ENCODE assay signal across 8 cellular contexts in genomic region chr16:56643080-56643778, GRCh38. TPM values are rescaled to one million over a fixed set of nuclear protein-coding genes. Genes with fewer than 3 reads are reported as not detected.
DNase-seq lines count a peak whose midpoint lies in the region; ATAC-seq and TF ChIP-seq lines count a peak whose summit lies in the region.

No MANE protein-coding gene starts in this region.

- H3K9me3 ChIP-seq in CD4-positive, CD25-positive, alpha-beta regulatory T cell (ENCODE audit: control insufficient read depth in 2 of 2, low read length in 2 of 2), result no peaks in the 10 kb centered on the region

- no peaks in the 10 kb centered on the region for H3K36me3 Mint-ChIP-seq in CD4-positive, CD25-positive, alpha-beta regulatory T cell
- H3K36me3 Mint-ChIP-seq in endothelial cell (ENCODE audit: low read depth, unreplicated experiment), result no peaks in the 10 kb centered on the region

- peaks cover 0 to 24% (median 9%) of the 10 kb centered on the region in 4 donors for H3K4me1 Mint-ChIP-seq in CD4-positive, CD25-positive, alpha-beta regulatory T cell
- H3K4me1 Mint-ChIP-seq in endothelial cell (ENCODE audit: unreplicated experiment), result no peaks in the 10 kb centered on the region

- peak; percentile 98 to 99 for ATAC-seq in CD4-positive, CD25-positive, alpha-beta regulatory T cell (ENCODE audit: low read depth in 2 of 2)
- ATAC-seq in HG02571 (IDR thresholded peaks at IDR 0.05; ENCODE audit: unreplicated experiment), result peak; percentile 53

- H3K4me1 ChIP-seq in CD4-positive, CD25-positive, alpha-beta regulatory T cell (ENCODE audit: control insufficient read depth, insufficient read depth, low read length, poor library complexity, severe bottlenecking), result peaks cover 17% of the 10 kb centered on the region

- H3K27ac ChIP-seq in CD4-positive, CD25-positive, alpha-beta regulatory T cell (ENCODE audit: insufficient read depth, low read length, poor library complexity, severe bottlenecking), result no peak overlapping the region

- H3K4me3 Mint-ChIP-seq in CD4-positive, CD25-positive, alpha-beta regulatory T cell, result peak overlapping the region; percentile 17 to 86 (median 62)
- no peak overlapping the region for H3K4me3 Mint-ChIP-seq in endothelial cell (ENCODE audit: unreplicated experiment)

- in situ Hi-C loops in astrocyte of the cerebellum (cut with HindIII; ENCODE audit: low sequenced_read_pairs), result no loop called here

- H3K27me3 ChIP-seq in CD4-positive, CD25-positive, alpha-beta regulatory T cell (ENCODE audit: control insufficient read depth, insufficient read depth, low read length), result peaks cover 21% of the 10 kb centered on the region

- peaks cover 55% of the 10 kb centered on the region for H3K27me3 Mint-ChIP-seq in CD4-positive, CD25-positive, alpha-beta regulatory T cell
- peaks cover 27% of the 10 kb centered on the region for H3K27me3 Mint-ChIP-seq in endothelial cell (ENCODE audit: unreplicated experiment)

- peak overlapping the region in 1 of 3 donors; percentile 74 for H3K27ac Mint-ChIP-seq in CD4-positive, CD25-positive, alpha-beta regulatory T cell
- H3K27ac Mint-ChIP-seq in endothelial cell (ENCODE audit: unreplicated experiment), result no peak overlapping the region

- DNase-seq in CD4-positive, CD25-positive, alpha-beta regulatory T cell, result peak; percentile 56 to 88 (median 62)
- DNase-seq in T follicular helper cell (ENCODE audit: low read depth), result peak; percentile 52
- DNase-seq in astrocyte of the cerebellum (ENCODE audit: low read depth), result no peak
- peak; percentile 85 for DNase-seq in islet precursor cell
- DNase-seq in stimulated activated CD4-positive, alpha-beta T cell treated with anti-CD3 and anti-CD28 coated beads, Interleukin-1b, Interleukin-23, amount 100 ng/mL, for 4 hours (ENCODE audit: low read depth in 2 of 2), result peak; percentile 54 to 68
- DNase-seq in cortex of kidney (lab: John Stamatoyannopoulos, UW), result no peak
- DNase-seq in endothelial cell (ENCODE audit: low spot score), result no peak

- no peaks in the 10 kb centered on the region for H3K9me3 Mint-ChIP-seq in CD4-positive, CD25-positive, alpha-beta regulatory T cell
- no peaks in the 10 kb centered on the region for H3K9me3 Mint-ChIP-seq in endothelial cell (ENCODE audit: unreplicated experiment)

- H3K36me3 ChIP-seq in CD4-positive, CD25-positive, alpha-beta regulatory T cell (ENCODE audit: control insufficient read depth, insufficient read depth, low read length), result no peaks in the 10 kb centered on the region

- TF ChIP-seq CTCF in astrocyte of the cerebellum (IDR thresholded peaks at IDR 0.05; ENCODE audit: low read depth, low read length, missing control alignments) (peak; percentile 40), endothelial cell (IDR thresholded peaks at IDR 0.05; ENCODE audit: unreplicated experiment) (no peak)

- peak overlapping the region; percentile 45 for H3K4me3 ChIP-seq in CD4-positive, CD25-positive, alpha-beta regulatory T cell (ENCODE audit: low read depth, low read length)
- peak overlapping the region; percentile 19 for H3K4me3 ChIP-seq in astrocyte of the cerebellum (ENCODE audit: low read depth, low read length)

RNA-seq across cellular contexts. Expression of gene MT1A, which starts 4.8 kb away (rescaled TPM):
- not detected for total RNA-seq in CD4-positive, CD25-positive, alpha-beta regulatory T cell
- not detected for polyA plus RNA-seq in CD4-positive, CD25-positive, alpha-beta regulatory T cell
- total RNA-seq in endothelial cell (ENCODE audit: unreplicated experiment), result not detected

RNA-seq across cellular contexts. Expression of gene MT1B, which starts 8.5 kb away (rescaled TPM):
- total RNA-seq in CD4-positive, CD25-positive, alpha-beta regulatory T cell, result not detected
- not detected for polyA plus RNA-seq in CD4-positive, CD25-positive, alpha-beta regulatory T cell
- total RNA-seq in endothelial cell (ENCODE audit: unreplicated experiment), result not detected

RNA-seq across cellular contexts. Expression of gene MT1M, which starts 10.8 kb away (rescaled TPM):
- total RNA-seq in CD4-positive, CD25-positive, alpha-beta regulatory T cell, result not detected
- polyA plus RNA-seq in CD4-positive, CD25-positive, alpha-beta regulatory T cell, result not detected
- total RNA-seq in endothelial cell (ENCODE audit: unreplicated experiment), result not detected

RNA-seq across cellular contexts. Expression of gene MT1F, which starts 14.5 kb away (rescaled TPM):
- total RNA-seq in CD4-positive, CD25-positive, alpha-beta regulatory T cell, result 6.8 TPM
- polyA plus RNA-seq in CD4-positive, CD25-positive, alpha-beta regulatory T cell, result 10 to 100 TPM; 26.0 to 88.5 (median 37.1) TPM
- total RNA-seq in endothelial cell (ENCODE audit: unreplicated experiment), result not detected

RNA-seq across cellular contexts. Expression of gene MT1E, which starts 17.6 kb away (rescaled TPM):
- total RNA-seq in CD4-positive, CD25-positive, alpha-beta regulatory T cell, result 10.4 TPM
- polyA plus RNA-seq in CD4-positive, CD25-positive, alpha-beta regulatory T cell, result 10 to 100 TPM in 3 of 4 donors, 1 to 10 TPM in 1; 5.6 to 86.9 (median 24.7) TPM
- not detected for total RNA-seq in endothelial cell (ENCODE audit: unreplicated experiment)

Comparison
In these comparisons a context has a peak if more than half of its experiments do, and no peak if none do; other contexts are left out.
1. DNase-seq: peak in CD4-positive, CD25-positive, alpha-beta regulatory T cell (3 of 3), T follicular helper cell (single experiment), islet precursor cell (single experiment) and stimulated activated CD4-positive, alpha-beta T cell treated with anti-CD3 and anti-CD28 coated beads, Interleukin-1b, Interleukin-23, amount 100 ng/mL, for 4 hours (2 of 2); none in astrocyte of the cerebellum (single experiment), cortex of kidney (single experiment) and endothelial cell (single experiment).